In the genomic region with DNA sequence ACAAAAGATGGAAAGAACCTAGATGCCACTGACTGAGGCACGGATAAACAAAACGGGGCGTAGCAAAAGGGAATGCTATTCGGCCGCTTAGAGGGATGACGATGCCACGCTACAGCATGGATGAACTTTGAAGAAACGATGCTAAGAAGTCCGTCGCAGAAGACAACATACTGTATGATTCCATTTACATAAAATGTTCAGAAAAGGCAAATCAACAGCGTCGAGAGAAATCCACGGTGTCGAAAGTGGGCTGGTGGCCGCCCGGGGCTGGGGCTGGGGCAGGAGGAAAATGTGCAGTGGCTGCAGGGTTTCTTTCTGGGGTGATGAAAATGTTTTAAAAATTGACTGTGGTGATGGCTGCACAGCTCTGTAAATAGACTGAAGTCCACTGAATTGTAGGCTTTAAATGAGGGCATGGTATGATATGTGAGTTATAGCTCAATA, we compare ENCODE assay signal across 14 cellular contexts. TPM values are rescaled to one million over a fixed set of nuclear protein-coding genes. Genes with fewer than 3 reads are reported as not detected.
DNase-seq lines count a peak whose midpoint lies in the region; ATAC-seq, FAIRE-seq and TF ChIP-seq lines count a peak whose summit lies in the region.
"Had no signal": no experiment of that assay in that cellular context is flagged by ENCODE, and none has a peak within 500 bp of the region (broad histone marks: within the 10 kb centered on the region; RNA-seq: fewer than 3 reads in every experiment).

No MANE protein-coding gene starts in this region.

- DNase-seq in Calu3: no peak
- DNase-seq in SK-N-MC (ENCODE audit: low read depth, low spot score): no peak
- no peak for DNase-seq in hepatocyte (ENCODE audit: low spot score)
- no peak for DNase-seq in psoas muscle
- DNase-seq in T-helper 2 cell: no peak
- DNase-seq in pancreas: no peak
- no peak for DNase-seq in ureter (ENCODE audit: low spot score)
- DNase-seq: activated CD8-positive, alpha-beta memory T cell treated with anti-CD3 and anti-CD28 coated beads for 24 hours; BE2C; KG1; NCI-H146; NCI-H524; stimulated activated CD4-positive, alpha-beta T cell treated with anti-CD3 and anti-CD28 coated beads, Interleukin-2, amount 100 ng/mL, for 48 hours had no signal

- TF ChIP-seq CTCF in Calu3 (IDR thresholded peaks at IDR 0.05; ENCODE audit: unreplicated experiment) (no peak), hepatocyte (IDR thresholded peaks at IDR 0.05; ENCODE audit: poor library complexity) (no peak), psoas muscle (IDR thresholded peaks at IDR 0.05) (no peak), pancreas (IDR thresholded peaks at IDR 0.05) (no peak)

- H3K4me1 Mint-ChIP-seq in Calu3 (ENCODE audit: low read depth, unreplicated experiment): peaks cover 59% of the 10 kb centered on the region

- H3K27me3 ChIP-seq in hepatocyte (no peaks in the 10 kb centered on the region), psoas muscle (ENCODE audit: insufficient read depth in 3 of 3, low read length in 2 of 3) (no peaks in the 10 kb centered on the region), pancreas (no peaks in the 10 kb centered on the region)
- H3K27me3 ChIP-seq: BE2C had no signal

- H3K4me3 Mint-ChIP-seq in Calu3 (ENCODE audit: low read depth, unreplicated experiment): no peak overlapping the region

- no peak overlapping the region for H3K9ac ChIP-seq in SK-N-MC (ENCODE audit: insufficient read length)

- peaks cover 94% of the 10 kb centered on the region for H3K79me2 ChIP-seq in hepatocyte

- H3K36me3 Mint-ChIP-seq in Calu3 (ENCODE audit: insufficient read depth, unreplicated experiment): peaks cover 15% of the 10 kb centered on the region

- FAIRE-seq in pancreas (lab: Jason Lieb, UNC): no peak

- no peaks in the 10 kb centered on the region for H3K9me3 Mint-ChIP-seq in Calu3 (ENCODE audit: low read depth, unreplicated experiment)

- peak overlapping the region; percentile 62 for H3K27ac Mint-ChIP-seq in Calu3 (ENCODE audit: unreplicated experiment)

- H3K27ac ChIP-seq in SK-N-MC: 0 out of 2 replicates have a peak overlapping the region, but pooled peaks have one; percentile 22
- peak overlapping the region; percentile 79 for H3K27ac ChIP-seq in hepatocyte
- H3K27ac ChIP-seq in psoas muscle: peak overlapping the region; percentile 44
- peak overlapping the region in 2 of 4 donors; percentile 61 to 70 for H3K27ac ChIP-seq in pancreas

- H3K9me3 ChIP-seq in SK-N-MC (ENCODE audit: low read depth, low read length) (no peaks in the 10 kb centered on the region), hepatocyte (ENCODE audit: low read depth) (no peaks in the 10 kb centered on the region), psoas muscle (no peaks in the 10 kb centered on the region), pancreas (no peaks in the 10 kb centered on the region)
- H3K9me3 ChIP-seq: BE2C had no signal

- H3K36me3 ChIP-seq in SK-N-MC (ENCODE audit: insufficient read depth, low read length) (no peaks in the 10 kb centered on the region), hepatocyte (replicated peaks; ENCODE audit: insufficient read depth, low read depth) (no peaks in the 10 kb centered on the region), psoas muscle (ENCODE audit: insufficient read depth in 1 of 2, low read depth in 1 of 2) (no peaks in the 10 kb centered on the region), pancreas (no peaks in the 10 kb centered on the region)
- H3K36me3 ChIP-seq: BE2C had no signal

- 97% methylated on average over 16 of the region's 16 CpGs for WGBS in hepatocyte (ENCODE audit: low lambda C conversion rate, missing lambda C conversion rate)
- 95 to 97% (median 97%) methylated on average over 16 of the region's 16 CpGs for WGBS in psoas muscle, 3 donors
- 95 to 97% methylated on average over 16 of the region's 16 CpGs for WGBS in pancreas, 2 donors

- ATAC-seq in psoas muscle: no peak
- no peak for ATAC-seq in HG03196 (IDR thresholded peaks at IDR 0.05; ENCODE audit: unreplicated experiment)
- no peak for ATAC-seq in pancreas

- no peak overlapping the region for H2AFZ ChIP-seq in hepatocyte

- H3K4me2 ChIP-seq in hepatocyte: no peak overlapping the region

- CTCF ChIA-PET in Calu3 (lab: Charles Lee): interaction anchor here (0.6 to 2.5 kb wide), 7 partner anchors 16 to 589 kb away, joined by 3 to 13 read pairs (median 5); no protein-coding TSS in a partner anchor

- H3K4me1 ChIP-seq in hepatocyte (ENCODE audit: insufficient read depth): peaks cover 29% of the 10 kb centered on the region
- peaks cover 28% of the 10 kb centered on the region for H3K4me1 ChIP-seq in psoas muscle
- H3K4me1 ChIP-seq in pancreas: peaks cover 0 to 26% (median 10%) of the 10 kb centered on the region in 3 donors

- H3K4me3 ChIP-seq in SK-N-MC (no peak overlapping the region), hepatocyte (no peak overlapping the region), psoas muscle (no peak overlapping the region), pancreas (no peak overlapping the region)

- no peaks in the 10 kb centered on the region for H3K9me2 ChIP-seq in hepatocyte (replicated peaks; ENCODE audit: insufficient read depth)

- H3K27me3 Mint-ChIP-seq in Calu3 (ENCODE audit: unreplicated experiment): no peaks in the 10 kb centered on the region

- intact Hi-C loops in Calu3 (cut with micrococcal nuclease; ENCODE audit: unreplicated experiment) (loop anchor here (5.0 kb wide), 2 partner anchors 42 to 63 kb away; no protein-coding TSS in a partner anchor), psoas muscle (cut with DNase I) (no loop called here), pancreas (cut with DNase I) (no loop called here)

- H4K20me1 ChIP-seq in hepatocyte (ENCODE audit: insufficient read depth, poor library complexity, severe bottlenecking): peaks cover 9% of the 10 kb centered on the region

- no TSS peak for BruUV-seq in Calu3 (replicated peaks; lab: Mats Ljungman, UMichigan)

RNA-seq across cellular contexts. Expression of a gene that starts 24.1 kb away (rescaled TPM):
- total RNA-seq in Calu3 (2022) (75.4 and 78.3 TPM in 2 replicates), hepatocyte (28.4 and 54.8 TPM in 2 replicates), psoas muscle (10 to 100 TPM; 14.6 to 20.2 (median 15.0) TPM), pancreas (10 to 100 TPM; 11.4 to 23.0 (median 18.5) TPM), ureter (41.8 TPM)
- polyA plus RNA-seq in hepatocyte (34.8 and 40.2 TPM in 2 replicates), psoas muscle (10 to 100 TPM in 2 of 3 donors, 1 to 10 TPM in 1; 7.1 to 19.3 (median 17.6) TPM), pancreas (10 to 100 TPM in 1 of 2 donors, 1 to 10 TPM in 1; 7.5 to 12.2 TPM)
